ENCODE assay signal across 8 cellular contexts in the genomic region with DNA sequence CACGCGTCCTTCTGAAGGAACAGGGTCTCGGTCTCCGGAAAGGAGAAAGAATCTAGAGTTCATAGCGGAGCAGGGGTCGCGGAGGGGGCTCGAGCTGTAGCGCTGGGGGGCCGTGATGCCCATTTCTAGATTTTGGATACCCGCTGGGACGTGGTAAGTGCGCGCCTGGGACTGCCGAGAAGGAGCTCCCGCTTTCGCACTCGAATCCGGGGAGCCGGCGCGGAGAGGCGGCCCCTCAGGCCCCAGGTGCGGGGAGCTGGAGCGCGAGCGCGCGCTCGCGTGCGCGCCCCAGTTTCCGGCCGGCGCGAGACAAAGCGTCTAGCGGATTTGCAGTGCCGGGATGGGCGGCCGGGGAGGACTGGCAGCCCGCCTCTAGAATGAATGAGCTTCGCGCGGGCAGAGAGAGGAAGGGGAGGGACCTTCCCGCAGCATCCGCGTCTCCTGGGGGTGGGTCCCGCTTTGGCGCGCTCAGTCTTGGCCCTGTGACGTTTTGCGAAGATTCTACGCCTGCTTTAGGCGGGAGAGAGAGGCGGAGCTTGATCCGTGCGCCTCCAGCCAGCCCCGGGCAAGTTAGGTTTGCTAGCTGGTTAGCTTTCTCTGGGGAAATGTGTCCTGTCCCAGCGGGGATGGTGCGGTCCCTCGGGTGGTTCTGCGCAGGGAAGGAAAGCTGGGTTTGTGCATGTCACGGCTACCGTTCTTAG. TPM values are rescaled to one million over a fixed set of nuclear protein-coding genes. Genes with fewer than 3 reads are reported as not detected.
DNase-seq lines count a peak whose midpoint lies in the region; ATAC-seq and TF ChIP-seq lines count a peak whose summit lies in the region.

No MANE protein-coding gene starts in this region.

- H3K4me3 ChIP-seq in GM06990 (replicated peaks; ENCODE audit: low read depth, low read length) = peak overlapping the region; percentile 96
- H3K4me3 ChIP-seq in NB4 (ENCODE audit: low read depth, low read length) = peak overlapping the region; percentile 99
- peak overlapping the region; percentile 95 for H3K4me3 ChIP-seq in SK-N-MC
- H3K4me3 ChIP-seq in osteoblast (ENCODE audit: insufficient read depth, low read length) = peak overlapping the region; percentile 97
- H3K4me3 ChIP-seq in thoracic aorta = peak overlapping the region; percentile 80

- peaks cover 24% of the 10 kb centered on the region for H3K4me1 ChIP-seq in osteoblast (ENCODE audit: insufficient read depth, low read length)
- peaks cover 11 to 16% of the 10 kb centered on the region in 2 donors for H3K4me1 ChIP-seq in thoracic aorta (ENCODE audit: control insufficient read depth in 1 of 2, low read depth in 2 of 2)

- H3K36me3 ChIP-seq in GM06990 (ENCODE audit: control insufficient read depth, insufficient read depth, low read length) (no peaks in the 10 kb centered on the region), SK-N-MC (ENCODE audit: insufficient read depth, low read length) (peaks cover 33% of the 10 kb centered on the region), osteoblast (ENCODE audit: insufficient read depth, low read length) (no peaks in the 10 kb centered on the region), thoracic aorta (no peaks in the 10 kb centered on the region)

- peak overlapping the region; percentile 99 for H2AFZ ChIP-seq in osteoblast (ENCODE audit: low read length)

- TF ChIP-seq POLR2A in NB4 (IDR thresholded peaks at IDR 0.05; ENCODE audit: extremely low read depth, insufficient read length) = peak; percentile 82

- H3K27me3 ChIP-seq in GM06990 (replicated peaks; ENCODE audit: control insufficient read depth, insufficient read depth, low read length) (no peaks in the 10 kb centered on the region), osteoblast (ENCODE audit: insufficient read depth, low read length) (no peaks in the 10 kb centered on the region), thoracic aorta (replicated peaks; ENCODE audit: insufficient read depth) (no peaks in the 10 kb centered on the region)

- peak overlapping the region; percentile 97 for H3K27ac Mint-ChIP-seq in activated naive CD4-positive, alpha-beta T cell treated with anti-CD3 and anti-CD28 coated beads, Interleukin-2, amount 50 U/mL, for 24 hours

- peak overlapping the region; percentile 96 for H3K9ac ChIP-seq in SK-N-MC (ENCODE audit: insufficient read length)

- peaks cover 57% of the 10 kb centered on the region for H3K79me2 ChIP-seq in osteoblast (ENCODE audit: insufficient read depth, low read length)

- no peaks in the 10 kb centered on the region for H3K36me3 Mint-ChIP-seq in activated naive CD4-positive, alpha-beta T cell treated with anti-CD3 and anti-CD28 coated beads, Interleukin-2, amount 50 U/mL, for 24 hours

- ATAC-seq in HG02571 (IDR thresholded peaks at IDR 0.05; ENCODE audit: unreplicated experiment) (peak; percentile 57), thoracic aorta (ENCODE audit: insufficient number of reproducible peaks, low FRiP score, low read depth) (peak; percentile 40)

- peak overlapping the region; percentile 88 for H3K4me3 Mint-ChIP-seq in activated naive CD4-positive, alpha-beta T cell treated with anti-CD3 and anti-CD28 coated beads, Interleukin-2, amount 50 U/mL, for 24 hours

- TF ChIP-seq CTCF in GM06990 (IDR thresholded peaks at IDR 0.05; ENCODE audit: insufficient read depth, low read length, poor library complexity, severe bottlenecking) = peak; percentile 3
- no peak for TF ChIP-seq CTCF in NB4 (IDR thresholded peaks at IDR 0.05; ENCODE audit: low read depth, low read length)
- TF ChIP-seq CTCF in osteoblast (IDR thresholded peaks at IDR 0.05; ENCODE audit: extremely low read depth, low read depth, low read length) = no peak
- TF ChIP-seq CTCF in thoracic aorta (IDR thresholded peaks at IDR 0.05) = no peak

- peak overlapping the region; percentile 93 for H3K4me2 ChIP-seq in osteoblast (ENCODE audit: insufficient read depth, low read length)

- peak overlapping the region; percentile 91 for H3K27ac ChIP-seq in SK-N-MC
- peak overlapping the region; percentile 58 for H3K27ac ChIP-seq in osteoblast (ENCODE audit: low read depth, low read length)
- H3K27ac ChIP-seq in thoracic aorta = peak overlapping the region; percentile 47 to 82

- H3K9me3 ChIP-seq in SK-N-MC (ENCODE audit: low read depth, low read length) (no peaks in the 10 kb centered on the region), osteoblast (ENCODE audit: low read depth, low read length) (no peaks in the 10 kb centered on the region), thoracic aorta (no peaks in the 10 kb centered on the region)

- DNase-seq in GM06990 (ENCODE audit: extremely low read depth, insufficient read length) (peak; percentile 98), NB4 (ENCODE audit: low read depth) (peak; percentile 98), SK-N-MC (ENCODE audit: low read depth, low spot score) (peak; percentile 90), glomerular visceral epithelial cell (ENCODE audit: extremely low spot score) (peak; percentile 98), osteoblast (ENCODE audit: insufficient read length, low spot score, missing footprints) (peak; percentile 92), thoracic aorta (ENCODE audit: low spot score) (peak; percentile 55)

- H3K27me3 Mint-ChIP-seq in activated naive CD4-positive, alpha-beta T cell treated with anti-CD3 and anti-CD28 coated beads, Interleukin-2, amount 50 U/mL, for 24 hours = no peaks in the 10 kb centered on the region

- no peaks in the 10 kb centered on the region for H4K20me1 ChIP-seq in osteoblast (ENCODE audit: insufficient read depth, low read length)

- peaks cover 26% of the 10 kb centered on the region for H3K4me1 Mint-ChIP-seq in activated naive CD4-positive, alpha-beta T cell treated with anti-CD3 and anti-CD28 coated beads, Interleukin-2, amount 50 U/mL, for 24 hours

- H3K9me3 Mint-ChIP-seq in activated naive CD4-positive, alpha-beta T cell treated with anti-CD3 and anti-CD28 coated beads, Interleukin-2, amount 50 U/mL, for 24 hours = no peaks in the 10 kb centered on the region

RNA-seq across cellular contexts. Expression of a gene that starts 1.2 kb away (rescaled TPM):
- total RNA-seq in osteoblast (7.2 and 7.7 TPM in 2 replicates), thoracic aorta (10 to 100 TPM; 12.7 to 15.9 TPM)

Comparison
In these comparisons a context has a peak if more than half of its experiments do, and no peak if none do; other contexts are left out.
1. Peak in every context shown above with its lines: DNase-seq, ATAC-seq, H3K4me3 ChIP-seq and H3K27ac ChIP-seq.